Comparison of ENCODE assay signal across 8 cellular contexts in the genomic region with DNA sequence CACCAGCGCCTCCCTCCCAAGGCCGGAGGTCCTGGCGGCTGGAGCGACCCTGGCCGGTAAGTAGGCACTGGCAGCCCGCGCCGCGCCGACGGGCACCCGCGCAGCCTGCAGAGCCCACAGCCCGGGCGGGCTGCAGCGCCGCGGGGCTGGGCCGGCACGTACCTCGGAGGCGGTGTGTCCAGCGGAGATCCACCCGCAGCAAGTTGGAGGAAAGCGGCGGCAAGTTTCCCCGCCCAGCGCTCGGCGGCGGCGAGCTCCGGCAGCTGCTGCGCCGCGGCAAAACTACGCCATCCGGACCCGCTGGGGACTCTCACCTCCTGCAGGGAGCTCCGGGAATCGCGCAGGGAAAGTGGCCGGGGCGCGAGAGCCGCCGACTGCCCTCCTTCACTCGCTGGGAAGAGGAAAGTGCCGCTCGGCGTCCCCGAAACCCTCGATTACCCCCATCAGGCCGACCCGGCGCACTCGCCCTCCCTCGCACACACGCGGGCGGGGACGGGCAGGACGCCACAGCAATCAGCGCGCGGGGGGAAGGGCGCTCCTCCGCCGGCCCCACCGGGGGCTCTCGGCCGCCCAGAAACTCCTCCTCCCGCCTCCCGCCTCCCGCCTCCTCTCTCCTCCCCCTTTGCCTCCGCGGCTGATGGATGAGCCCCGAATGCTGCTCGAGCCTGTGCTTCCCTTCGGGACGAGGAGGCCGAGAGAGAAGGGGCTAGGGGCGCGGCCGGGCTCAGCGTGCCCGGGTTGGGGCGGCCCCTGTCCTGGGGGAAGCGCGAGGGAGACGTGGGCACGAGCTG. TPM values are rescaled to one million over a fixed set of nuclear protein-coding genes. Genes with fewer than 3 reads are reported as not detected.
DNase-seq lines count a peak whose midpoint lies in the region; ATAC-seq and TF ChIP-seq lines count a peak whose summit lies in the region.

A gene (minus strand): TSS at position 436 of the 791 bp plus-strand sequence. CDS start 24,620 bp downstream, outside the sequence.

- DNase-seq in A172 (ENCODE audit: low spot score) (peak; percentile 42), NCI-H345 treated with DMSO at 0.1 percent for 48 hours (lab: John Stamatoyannopoulos, UW; ENCODE audit: unreplicated experiment) (peak; percentile 39), coronary artery (ENCODE audit: low spot score) (peak; percentile 96), left lobe of liver (ENCODE audit: low spot score) (peak; percentile 96)
- peak; percentile 73 for DNase-seq in activated CD4-positive, alpha-beta T cell treated with anti-CD3 and anti-CD28 coated beads, Interleukin-2, amount 50 U/mL, for 1 hour
- peak; percentile 76 to 83 for DNase-seq in stimulated activated CD4-positive, alpha-beta T cell treated with anti-CD3 and anti-CD28 coated beads, Interleukin-2, amount 100 ng/mL, for 24 hours

- TF ChIP-seq CTCF in coronary artery (IDR thresholded peaks at IDR 0.05): peak; percentile 36

- H3K4me3 ChIP-seq in coronary artery: peak within 1 kb of the TSS; percentile 81

- ATAC-seq in GM18511 (IDR thresholded peaks at IDR 0.05; ENCODE audit: unreplicated experiment) (peak; percentile 78), HG03066 (IDR thresholded peaks at IDR 0.05; ENCODE audit: low read depth, unreplicated experiment) (peak; percentile 57), left lobe of liver (peak; percentile 92)

- peak within 1 kb of the TSS; percentile 67 to 91 for H3K27ac ChIP-seq in coronary artery

RNA-seq across cellular contexts. Expression of the gene that starts here (rescaled TPM):
- total RNA-seq in A172 (2014; rRNA removed; shearing (Covaris generic)): 1.8 and 9.5 TPM in 2 replicates
- total RNA-seq in left lobe of liver: 9.3 TPM

Comparison
In these comparisons a context has a peak if more than half of its experiments do, and no peak if none do; other contexts are left out.
1. Peak in every context shown above with its lines: DNase-seq, ATAC-seq, H3K4me3 ChIP-seq and H3K27ac ChIP-seq.
2. DNase-seq: peak in every context shown above with its lines; median percentile 96 in coronary artery; 96 in left lobe of liver; 80 in stimulated activated CD4-positive, alpha-beta T cell treated with anti-CD3 and anti-CD28 coated beads, Interleukin-2, amount 100 ng/mL, for 24 hours; 73 in activated CD4-positive, alpha-beta T cell treated with anti-CD3 and anti-CD28 coated beads, Interleukin-2, amount 50 U/mL, for 1 hour; 42 in A172; 39 in NCI-H345 treated with DMSO at 0.1 percent for 48 hours.